ENCODE assay signal across 12 cellular contexts in the genomic region with DNA sequence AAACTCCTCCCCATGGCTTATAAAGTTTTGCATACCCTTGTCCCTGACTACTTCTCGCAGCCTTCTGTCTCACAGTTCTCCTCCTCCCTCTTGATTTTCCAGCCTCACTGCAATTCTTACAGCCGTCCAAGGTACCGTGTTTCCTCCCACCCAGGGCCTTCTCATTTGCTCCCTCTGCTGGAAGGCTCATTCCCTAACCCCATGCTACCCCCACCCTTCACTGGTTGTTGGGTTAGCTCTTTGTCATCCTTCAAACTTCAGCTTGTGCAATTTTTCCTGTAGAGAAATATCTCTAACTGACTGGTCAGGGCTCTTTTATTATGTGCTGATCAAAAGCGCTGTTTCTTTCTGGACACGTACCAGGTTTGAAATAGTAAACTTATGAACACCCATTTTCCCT.
DNase-seq lines count a peak whose midpoint lies in the region; ATAC-seq and TF ChIP-seq lines count a peak whose summit lies in the region.
"Had no signal": no experiment of that assay in that cellular context is flagged by ENCODE, and none has a peak within 500 bp of the region (broad histone marks: within the 10 kb centered on the region; RNA-seq: fewer than 3 reads in every experiment).

No MANE protein-coding gene starts in this region.

- ATAC-seq in HG03520 (IDR thresholded peaks at IDR 0.05; ENCODE audit: unreplicated experiment) = no peak
- no peak for ATAC-seq in GM21447 (IDR thresholded peaks at IDR 0.05; ENCODE audit: unreplicated experiment)
- ATAC-seq: stimulated activated naive CD8-positive, alpha-beta T cell treated with anti-CD3 and anti-CD28 coated beads, Interleukin-15, amount 100 ng/mL, for 72 hours had no signal

- H3K36me3 ChIP-seq in OCI-LY3 (replicated peaks; ENCODE audit: low read depth, low read length) (no peaks in the 10 kb centered on the region), uterus (no peaks in the 10 kb centered on the region)
- H3K36me3 ChIP-seq: prostate gland had no signal

- no peaks in the 10 kb centered on the region for H3K79me2 ChIP-seq in OCI-LY3 (ENCODE audit: low read length)

- H2AFZ ChIP-seq in OCI-LY3 (ENCODE audit: low read depth, low read length) = no peak overlapping the region

- DNase-seq in SKM-1 (lab: John Stamatoyannopoulos, UW; ENCODE audit: unreplicated experiment) (peak; percentile 4), SKM-1 treated with dmso at 0.1 percent for 144 hours (lab: John Stamatoyannopoulos, UW; ENCODE audit: unreplicated experiment) (no peak), fibroblast of the conjunctiva (ENCODE audit: low read depth) (peak; percentile 68), uterus (peak in 1 of 2 donors; percentile 22), GM13976 (ENCODE audit: low spot score) (no peak)
- DNase-seq: GOT3; NCI-H2081; stimulated activated naive CD8-positive, alpha-beta T cell treated with anti-CD3 and anti-CD28 coated beads, Interleukin-15, amount 100 ng/mL, for 72 hours had no signal

- TF ChIP-seq CTCF in OCI-LY3 (IDR thresholded peaks at IDR 0.05; ENCODE audit: low read depth, low read length) (peak; percentile 25; the same call in 1 of the 2 replicates), uterus (IDR thresholded peaks at IDR 0.05) (no peak), GM13976 (IDR thresholded peaks at IDR 0.05; ENCODE audit: borderline replicate concordance, control extremely low read depth, extremely low read depth, insufficient read depth, missing control alignments) (no peak)

- no peaks in the 10 kb centered on the region for H4K20me1 ChIP-seq in OCI-LY3 (ENCODE audit: insufficient read depth, low read length)

- H3K9ac ChIP-seq in OCI-LY3 (ENCODE audit: low read length) = no peak overlapping the region

- H3K9me3 ChIP-seq in OCI-LY3 (ENCODE audit: insufficient read depth, low read length) (no peaks in the 10 kb centered on the region), uterus (no peaks in the 10 kb centered on the region)
- H3K9me3 ChIP-seq: prostate gland had no signal

- H3K4me3 ChIP-seq in OCI-LY3 (ENCODE audit: low read length) = no peak overlapping the region
- H3K4me3 ChIP-seq in uterus = no peak overlapping the region
- H3K4me3 ChIP-seq: prostate gland had no signal

- intact Hi-C loops in uterus (cut with DNase I; ENCODE audit: low total_unique reads) = no loop called here

- no peak for TF ChIP-seq POLR2A in uterus (IDR thresholded peaks at IDR 0.05)

- H3K27me3 ChIP-seq in OCI-LY3 (ENCODE audit: low read depth, low read length) = no peaks in the 10 kb centered on the region
- no peaks in the 10 kb centered on the region for H3K27me3 ChIP-seq in uterus

- no peak overlapping the region for H3K4me2 ChIP-seq in OCI-LY3 (ENCODE audit: low read length)

- H3K4me1 ChIP-seq in OCI-LY3 (ENCODE audit: low read length) (no peaks in the 10 kb centered on the region), uterus (peaks cover 4 to 8% of the 10 kb centered on the region in 2 donors)
- H3K4me1 ChIP-seq: prostate gland had no signal

- H3K27ac ChIP-seq in OCI-LY3 (ENCODE audit: low read length) (no peak overlapping the region), uterus (peak overlapping the region; percentile 58 to 89)
- H3K27ac ChIP-seq: prostate gland had no signal

- in situ Hi-C loops in GM13976 (cut with MboI; ENCODE audit: low sequenced_read_pairs, unreplicated experiment) = no loop called here

Comparison
In these comparisons a context has a peak if more than half of its experiments do, and no peak if none do; other contexts are left out.
1. DNase-seq: peak in SKM-1 (single experiment) and fibroblast of the conjunctiva (single experiment); none in SKM-1 treated with dmso at 0.1 percent for 144 hours (single experiment) and GM13976 (single experiment).